ENCODE assay signal across 14 cellular contexts in genomic region chr10:813286-813685, GRCh38.
"Had no signal": no experiment of that assay in that cellular context is flagged by ENCODE, and none has a peak within 500 bp of the region (broad histone marks: within the 10 kb centered on the region; RNA-seq: fewer than 3 reads in every experiment).

No MANE protein-coding gene starts in this region.

- H3K9me3 ChIP-seq: heart left ventricle, lower lobe of right lung, thoracic aorta, upper lobe of right lung had no signal

- DNase-seq: activated CD4-positive, alpha-beta T cell treated with anti-CD3 and anti-CD28 coated beads, Interleukin-2, amount 50 U/mL, for 48 hours; activated CD4-positive, CD25-positive, alpha-beta regulatory T cell treated with anti-CD3 and anti-CD28 coated beads, Interleukin-2, amount 50 U/mL, for 72 hours; activated effector memory CD4-positive, alpha-beta T cell treated with anti-CD3 and anti-CD28 coated beads, Interleukin-2, amount 50 U/mL, for 16 hours; activated naive CD8-positive, alpha-beta T cell treated with anti-CD3 and anti-CD28 coated beads, Interleukin-2, amount 10 ng/mL, durations not matched to agents 7 days and 5 days; activated T-cell treated with anti-CD3 and anti-CD28 coated beads, Interleukin-2, amount 50 U/mL, for 4 hours; aorta; effector CD8-positive, alpha-beta T cell; heart left ventricle; lower lobe of right lung; midbrain; small intestine; upper lobe of right lung had no signal

- H3K27ac Mint-ChIP-seq: activated naive CD8-positive, alpha-beta T cell treated with anti-CD3 and anti-CD28 coated beads, Interleukin-2, amount 10 ng/mL, durations not matched to agents 7 days and 5 days had no signal

- H3K27me3 Mint-ChIP-seq: activated naive CD8-positive, alpha-beta T cell treated with anti-CD3 and anti-CD28 coated beads, Interleukin-2, amount 10 ng/mL, durations not matched to agents 7 days and 5 days had no signal

- H2AFZ ChIP-seq: parathyroid adenoma had no signal

- H3K4me3 ChIP-seq: heart left ventricle, lower lobe of right lung, thoracic aorta, upper lobe of right lung had no signal

- H3K4me3 Mint-ChIP-seq: activated naive CD8-positive, alpha-beta T cell treated with anti-CD3 and anti-CD28 coated beads, Interleukin-2, amount 10 ng/mL, durations not matched to agents 7 days and 5 days; activated T-cell treated with anti-CD3 and anti-CD28 coated beads, Interleukin-2, amount 50 U/mL, for 4 hours had no signal

- H3K4me1 ChIP-seq: parathyroid adenoma had no signal

- H3K9ac ChIP-seq: parathyroid adenoma had no signal

- H3K4me1 Mint-ChIP-seq: activated naive CD8-positive, alpha-beta T cell treated with anti-CD3 and anti-CD28 coated beads, Interleukin-2, amount 10 ng/mL, durations not matched to agents 7 days and 5 days had no signal

- H3K27me3 ChIP-seq: heart left ventricle, upper lobe of right lung had no signal

- H3K9me3 Mint-ChIP-seq: activated naive CD8-positive, alpha-beta T cell treated with anti-CD3 and anti-CD28 coated beads, Interleukin-2, amount 10 ng/mL, durations not matched to agents 7 days and 5 days; activated T-cell treated with anti-CD3 and anti-CD28 coated beads, Interleukin-2, amount 50 U/mL, for 4 hours had no signal

- H3K27ac ChIP-seq: heart left ventricle, lower lobe of right lung, parathyroid adenoma, thoracic aorta, upper lobe of right lung had no signal
